Comparison of ENCODE assay signal across 1 cellular context in genomic region chr5:170655920-170656319, GRCh38.
TF ChIP-seq lines count a peak whose summit lies in the region.

No MANE protein-coding gene starts in this region.

TF ChIP-seq in GM12878, 131 proteins besides CTCF, POLR2A, EP300 and RAD21 (continued from another document):
- TF ChIP-seq REST (IDR thresholded peaks at IDR 0.05; ENCODE audit: low read depth, low read length) (no peak), HDAC6 (IDR thresholded peaks at IDR 0.05; ENCODE audit: unreplicated experiment) (no peak), ZBTB11 (CRISPR knock-in tag; IDR thresholded peaks at IDR 0.05) (no peak), IKZF1 (conservative IDR thresholded peaks at IDR 0.05) (no peak), ESRRA (IDR thresholded peaks at IDR 0.05; ENCODE audit: low read length) (no peak), BMI1 (IDR thresholded peaks at IDR 0.05; ENCODE audit: borderline replicate concordance) (no peak), ZNF207 (IDR thresholded peaks at IDR 0.05; ENCODE audit: borderline replicate concordance) (no peak), CHD1 (IDR thresholded peaks at IDR 0.05; ENCODE audit: low read depth, low read length) (no peak), SUPT20H (IDR thresholded peaks at IDR 0.05; ENCODE audit: borderline replicate concordance, control insufficient read depth, low read depth, low read length) (no peak)
